Comparison of ENCODE assay signal across 8 cellular contexts in the genomic region with DNA sequence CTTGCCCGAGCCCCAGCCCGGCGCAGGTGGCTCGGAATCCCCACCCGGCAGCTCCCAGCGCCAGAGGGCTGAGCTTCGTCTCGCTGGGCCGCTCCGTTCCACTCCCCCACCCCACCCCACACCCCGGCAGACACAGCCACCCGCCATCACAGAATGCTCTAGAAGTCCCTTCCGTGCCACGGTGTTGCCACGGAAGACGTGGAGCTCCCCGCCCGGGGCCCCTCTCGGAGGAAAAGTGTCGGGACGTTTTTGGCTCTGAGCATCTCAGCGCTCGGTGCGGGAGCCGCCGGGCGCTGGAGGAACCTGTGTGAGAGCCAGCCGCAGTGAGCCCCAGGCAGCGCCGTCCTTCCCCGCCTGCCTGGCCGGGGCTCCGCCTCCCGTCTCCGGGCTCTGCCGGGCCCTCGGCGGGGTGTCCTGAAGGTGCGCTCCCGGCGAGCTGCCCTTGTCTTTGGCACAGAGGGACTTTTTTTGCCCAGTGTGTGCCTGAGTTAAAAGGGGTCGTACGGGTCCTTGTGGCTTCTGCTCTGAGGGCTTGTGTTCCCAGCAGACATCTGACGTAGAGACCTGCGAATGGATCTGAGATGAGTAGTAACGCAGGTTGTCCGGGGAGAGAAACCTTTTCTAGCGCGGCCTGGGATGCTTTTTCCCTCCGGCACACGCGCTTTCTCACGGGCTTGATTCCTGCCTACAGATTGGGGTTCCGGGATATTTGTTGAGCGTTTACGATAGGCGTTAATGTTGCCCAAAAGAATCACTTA. TPM values are rescaled to one million over a fixed set of nuclear protein-coding genes. Genes with fewer than 3 reads are reported as not detected.
DNase-seq lines count a peak whose midpoint lies in the region; ATAC-seq and TF ChIP-seq lines count a peak whose summit lies in the region.

No MANE protein-coding gene starts in this region.

- intact Hi-C loops in activated B cell treated with CpG ODN at 0.5 μM for 24 hours (cut with micrococcal nuclease) = loop anchor here (1.0 to 10.0 kb wide), 7 partner anchors 60 to 1450 kb away; a partner anchor contains a TSS

- POLR2A ChIA-PET in activated B cell treated with CpG ODN at 0.5 μM for 24 hours (lab: Charles Lee) = interaction anchor here (0.8 to 4.0 kb wide), 9 partner anchors 19 to 898 kb away, joined by 3 to 52 read pairs (median 3); a partner anchor contains a TSS

- peaks cover 45% of the 10 kb centered on the region for H3K4me1 Mint-ChIP-seq in activated B cell treated with CpG ODN at 0.5 μM for 24 hours

- peak overlapping the region; percentile 98 for H3K27ac Mint-ChIP-seq in activated B cell treated with CpG ODN at 0.5 μM for 24 hours

- peaks cover 5% of the 10 kb centered on the region for H3K36me3 Mint-ChIP-seq in activated B cell treated with CpG ODN at 0.5 μM for 24 hours (ENCODE audit: low read depth)

- H3K27me3 Mint-ChIP-seq in activated B cell treated with CpG ODN at 0.5 μM for 24 hours = no peaks in the 10 kb centered on the region

- no peaks in the 10 kb centered on the region for H3K9me3 Mint-ChIP-seq in activated B cell treated with CpG ODN at 0.5 μM for 24 hours

- peak; percentile 15 to 47 for DNase-seq in NCI-H524 (lab: John Stamatoyannopoulos, UW)
- DNase-seq in NCI-H524 treated with DMSO at 0.1 percent for 48 hours (lab: John Stamatoyannopoulos, UW) = no peak
- peak; percentile 26 for DNase-seq in NCI-H1092 (lab: John Stamatoyannopoulos, UW)
- DNase-seq in activated B cell treated with CpG ODN at 0.5 μM for 24 hours = peak; percentile 71
- DNase-seq in cerebellum (ENCODE audit: low spot score) = peak; percentile 64
- peak; percentile 81 for DNase-seq in left kidney (ENCODE audit: low read depth, low spot score)
- DNase-seq in stimulated activated CD4-positive, alpha-beta T cell treated with anti-CD3 and anti-CD28 coated beads, Interleukin-2, amount 100 ng/mL, for 4 hours (ENCODE audit: low read depth) = peak; percentile 37

- ATAC-seq in activated B cell treated with CpG ODN at 0.5 μM for 24 hours (ENCODE audit: low read depth) (peak; percentile 16), GM21367 (IDR thresholded peaks at IDR 0.05; ENCODE audit: unreplicated experiment) (no peak)

- CTCF ChIA-PET in activated B cell treated with CpG ODN at 0.5 μM for 24 hours (lab: Charles Lee) = interaction anchor here (0.8 kb wide), 1 partner anchor 99 kb away, joined by 3 read pairs; no protein-coding TSS in a partner anchor

- peak overlapping the region; percentile 95 for H3K4me3 Mint-ChIP-seq in activated B cell treated with CpG ODN at 0.5 μM for 24 hours

- TF ChIP-seq CTCF in activated B cell treated with CpG ODN at 0.5 μM for 24 hours (IDR thresholded peaks at IDR 0.05) = no peak

RNA-seq across cellular contexts. Expression of a gene that starts 1.8 kb away (rescaled TPM):
- total RNA-seq in activated B cell treated with CpG ODN at 0.5 μM for 24 hours (28.6 and 29.4 TPM in 2 replicates), cerebellum (15.2 TPM)
